8 cellular contexts compared by ENCODE assay signal in genomic region chr6:108117427-108118358, GRCh38. TPM values are rescaled to one million over a fixed set of nuclear protein-coding genes. Genes with fewer than 3 reads are reported as not detected.
DNase-seq lines count a peak whose midpoint lies in the region; ATAC-seq and TF ChIP-seq lines count a peak whose summit lies in the region.

No MANE protein-coding gene starts in this region.

- H3K27ac ChIP-seq in neural cell (ENCODE audit: low read length) = no peak overlapping the region

- H3K27me3 ChIP-seq in neural cell (ENCODE audit: insufficient read depth, low read depth, low read length) = peaks cover 83% of the 10 kb centered on the region

- peak overlapping the region; percentile 55 for H3K4me3 ChIP-seq in neural cell (ENCODE audit: low read length)

- TF ChIP-seq CTCF in activated B cell treated with CpG ODN at 0.5 μM for 24 hours (IDR thresholded peaks at IDR 0.05) (no peak), neural cell (IDR thresholded peaks at IDR 0.05; ENCODE audit: poor library complexity, severe bottlenecking) (no peak)

- no peaks in the 10 kb centered on the region for H4K20me1 ChIP-seq in neural cell (ENCODE audit: insufficient read depth)

- POLR2A ChIA-PET in activated B cell treated with CpG ODN at 0.5 μM for 24 hours (lab: Charles Lee) = interaction anchor here (0.6 to 0.8 kb wide), 2 partner anchors 440 to 441 kb away, joined by 3 read pairs; no protein-coding TSS in a partner anchor

- H3K4me3 Mint-ChIP-seq in activated B cell treated with CpG ODN at 0.5 μM for 24 hours = peak overlapping the region; percentile 79

- no peaks in the 10 kb centered on the region for H3K9me2 ChIP-seq in neural cell (ENCODE audit: insufficient read depth, low read length)

- intact Hi-C loops in activated B cell treated with CpG ODN at 0.5 μM for 24 hours (cut with micrococcal nuclease) = loop anchor here (1.0 to 5.0 kb wide), 3 partner anchors 16 to 1000 kb away; partner anchors contain the start of gene BEND3

- TF ChIP-seq EP300 in neural cell (conservative IDR thresholded peaks at IDR 0.05; ENCODE audit: poor library complexity, severe bottlenecking) = no peak

- H3K27ac Mint-ChIP-seq in activated B cell treated with CpG ODN at 0.5 μM for 24 hours = no peak overlapping the region

- H3K79me2 ChIP-seq in neural cell (replicated peaks; ENCODE audit: insufficient read depth, low read length) = no peaks in the 10 kb centered on the region

- no peaks in the 10 kb centered on the region for H3K36me3 ChIP-seq in neural cell (ENCODE audit: insufficient read depth, low read length)

- CTCF ChIA-PET in activated B cell treated with CpG ODN at 0.5 μM for 24 hours (lab: Charles Lee) = interaction anchor here (1.1 to 1.7 kb wide), 2 partner anchors 50 to 375 kb away, joined by 4 to 8 read pairs; no protein-coding TSS in a partner anchor

- peaks cover 4% of the 10 kb centered on the region for H3F3A ChIP-seq in neural cell (ENCODE audit: insufficient read depth, low read length, poor library complexity, severe bottlenecking)

- H3K4me2 ChIP-seq in neural cell (ENCODE audit: low read length) = no peak overlapping the region

- H3K9me3 Mint-ChIP-seq in activated B cell treated with CpG ODN at 0.5 μM for 24 hours = no peaks in the 10 kb centered on the region

- H3K9ac ChIP-seq in neural cell (ENCODE audit: low read length) = no peak overlapping the region

- TF ChIP-seq RAD21 in neural cell (conservative IDR thresholded peaks at IDR 0.05) = no peak

- peaks cover 60% of the 10 kb centered on the region for H3K4me1 Mint-ChIP-seq in activated B cell treated with CpG ODN at 0.5 μM for 24 hours

- ATAC-seq in HG02943 (IDR thresholded peaks at IDR 0.05; ENCODE audit: low read depth, unreplicated experiment) = peak; percentile 54
- peak; percentile 53 for ATAC-seq in activated B cell treated with CpG ODN at 0.5 μM for 24 hours (ENCODE audit: low read depth)
- ATAC-seq in HG03135 (IDR thresholded peaks at IDR 0.05; ENCODE audit: unreplicated experiment) = no peak
- no peak for ATAC-seq in HG02938 (IDR thresholded peaks at IDR 0.05; ENCODE audit: unreplicated experiment)

- peaks cover 1% of the 10 kb centered on the region for H3K36me3 Mint-ChIP-seq in activated B cell treated with CpG ODN at 0.5 μM for 24 hours (ENCODE audit: low read depth)

- DNase-seq in EH (ENCODE audit: low read depth) (peak; percentile 45), activated B cell treated with CpG ODN at 0.5 μM for 24 hours (peak; percentile 48), fibroblast of peridontal ligament (ENCODE audit: extremely low read depth) (peak; percentile 26), NCI-H774 (lab: John Stamatoyannopoulos, UW) (no peak)

- H3K9me3 ChIP-seq in neural cell (ENCODE audit: low read length) = no peaks in the 10 kb centered on the region

- H3K27me3 Mint-ChIP-seq in activated B cell treated with CpG ODN at 0.5 μM for 24 hours = peaks cover 80% of the 10 kb centered on the region

- no peak overlapping the region for H2AFZ ChIP-seq in neural cell (ENCODE audit: low read depth, low read length)

TF ChIP-seq in neural cell, 6 proteins besides CTCF, POLR2A, EP300 and RAD21:
- no peak for TF ChIP-seq TAF1 (IDR thresholded peaks at IDR 0.05; ENCODE audit: low read depth)
- peak; percentile 18 for TF ChIP-seq MXI1 (conservative IDR thresholded peaks at IDR 0.05; ENCODE audit: poor library complexity, severe bottlenecking)
- TF ChIP-seq POLR2AphosphoS5 (IDR thresholded peaks at IDR 0.05) = no peak
- no peak for TF ChIP-seq REST (IDR thresholded peaks at IDR 0.05; ENCODE audit: borderline replicate concordance)
- no peak for TF ChIP-seq SMC3 (conservative IDR thresholded peaks at IDR 0.05; ENCODE audit: poor library complexity)
- TF ChIP-seq EZH2 (IDR thresholded peaks at IDR 0.05; ENCODE audit: borderline replicate concordance, insufficient read depth, low read length, poor library complexity, severe bottlenecking) = peak; percentile 44

RNA-seq across cellular contexts. Expression of gene OSTM1, which starts 43.2 kb away (rescaled TPM):
- total RNA-seq in activated B cell treated with CpG ODN at 0.5 μM for 24 hours = 17.6 and 21.4 TPM in 2 replicates
- 54.7 and 59.9 TPM in 2 replicates for polyA plus RNA-seq in neural cell
- polyA minus RNA-seq in neural cell = 41.6 and 48.4 TPM in 2 replicates

RNA-seq across cellular contexts. Expression of gene NR2E1, which starts 48.1 kb away (rescaled TPM):
- total RNA-seq in activated B cell treated with CpG ODN at 0.5 μM for 24 hours = not detected in 2 replicates
- polyA plus RNA-seq in neural cell = 0.50 and 1.3 TPM in 2 replicates
- 1.3 and 1.7 TPM in 2 replicates for polyA minus RNA-seq in neural cell

Comparison
In these comparisons a context has a peak if more than half of its experiments do, and no peak if none do; other contexts are left out.
1. ATAC-seq: peak in HG02943 (single experiment) and activated B cell treated with CpG ODN at 0.5 μM for 24 hours (single experiment); none in HG03135 (single experiment) and HG02938 (single experiment).